ENCODE assay signal across 15 cellular contexts in the genomic region with DNA sequence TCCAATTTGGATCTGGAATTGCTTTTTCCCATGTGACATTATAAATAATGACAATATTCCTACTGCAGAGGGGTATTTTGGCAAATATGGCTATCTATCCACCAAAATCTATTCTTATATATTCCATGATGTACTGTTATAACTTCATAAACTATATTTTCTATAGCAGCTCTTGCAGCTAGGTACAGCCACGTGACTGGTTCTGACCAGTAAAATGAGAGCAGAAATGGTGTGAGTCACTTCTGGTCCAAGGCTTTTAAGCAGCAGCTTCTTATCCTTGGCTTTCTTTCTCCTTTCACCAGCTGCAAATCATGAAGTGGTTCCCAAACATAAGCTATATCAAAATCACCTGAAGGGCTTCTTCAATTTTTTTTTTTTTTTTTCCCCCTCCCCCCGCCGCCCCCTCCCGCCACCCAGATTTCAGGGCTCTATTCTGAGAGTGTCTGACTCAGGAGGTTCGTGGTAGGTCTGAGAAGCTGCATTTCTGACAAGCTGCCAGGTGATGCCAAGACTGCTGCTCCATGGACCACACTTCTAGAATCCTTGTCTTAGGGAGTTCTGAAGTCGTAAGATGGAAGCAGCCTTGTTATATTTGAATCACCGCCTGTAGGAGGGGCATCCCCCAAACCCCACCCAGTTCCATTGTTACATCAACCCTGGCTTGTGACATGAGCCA.
DNase-seq lines count a peak whose midpoint lies in the region; ATAC-seq, FAIRE-seq and TF ChIP-seq lines count a peak whose summit lies in the region.
"Had no signal": no experiment of that assay in that cellular context is flagged by ENCODE, and none has a peak within 500 bp of the region (broad histone marks: within the 10 kb centered on the region; RNA-seq: fewer than 3 reads in every experiment).

No MANE protein-coding gene starts in this region.

- ATAC-seq in SK-N-SH treated with all-trans-retinoic acid at 6 μM for 48 hours (no peak), K562 (peak; percentile 65)
- ATAC-seq: Right ventricle myocardium inferior had no signal

- TF ChIP-seq POLR2A in K562 (conservative IDR thresholded peaks at IDR 0.05), result no peak

- H3K23ac ChIP-seq in mesendoderm (ENCODE audit: low read length), result no peak overlapping the region

- no peaks in the 10 kb centered on the region for H3K79me1 ChIP-seq in mesendoderm (ENCODE audit: low read length)

- H3K18ac ChIP-seq in mesendoderm (ENCODE audit: low read length), result no peak overlapping the region

- TF ChIP-seq EP300 in SK-N-SH (IDR thresholded peaks at IDR 0.05; ENCODE audit: borderline replicate concordance in 1 of 2, low read depth in 1 of 2, low read length in 1 of 2) (no peak), K562 (IDR thresholded peaks at IDR 0.05; ENCODE audit: low read length) (no peak)

- intact Hi-C loops in K562 (cut with micrococcal nuclease), result no loop called here

- no peak overlapping the region for H2BK120ac ChIP-seq in mesendoderm (ENCODE audit: low read depth, low read length)

- H3K4me2 ChIP-seq in SK-N-SH, result no peak overlapping the region
- H3K4me2 ChIP-seq in K562 (ENCODE audit: insufficient read depth, low read length), result no peak overlapping the region
- no peak overlapping the region for H3K4me2 ChIP-seq in mesendoderm (ENCODE audit: low read length)
- H3K4me2 ChIP-seq in osteoblast (ENCODE audit: insufficient read depth, low read length), result no peak overlapping the region

- in situ Hi-C loops in K562 (cut with MboI), result no loop called here

- POLR2A ChIA-PET in SK-N-SH (lab: Yijun Ruan, JAX), result no interaction called here
- POLR2A ChIA-PET in K562 (lab: Yijun Ruan, JAX), result interaction anchor here (1.0 kb wide), 1 partner anchor 7 kb away, joined by 3 read pairs; no protein-coding TSS in a partner anchor

- WGBS in SK-N-SH (ENCODE audit: low lambda C conversion rate), result 8% methylated on average over 7 of the region's 7 CpGs
- 5% methylated on average over 4 of the region's 7 CpGs for WGBS in K562 (ENCODE audit: insufficient coverage, low coverage, missing lambda C conversion rate)
- WGBS in mesendoderm (ENCODE audit: extremely low coverage, insufficient coverage, low lambda C conversion rate), result no CpG with 5 or more reads among the region's 7 CpGs

- H3K27me3 ChIP-seq in SK-N-SH (ENCODE audit: insufficient read depth), result peaks cover 12% of the 10 kb centered on the region; the same call in 1 of the 2 replicates
- H3K27me3 ChIP-seq in K562 (ENCODE audit: control insufficient read depth in 2 of 2, insufficient read depth in 2 of 2, low read length in 2 of 2), result no peaks in the 10 kb centered on the region; a peak in 1 of 5 replicates
- no peaks in the 10 kb centered on the region for H3K27me3 ChIP-seq in mesendoderm (ENCODE audit: insufficient read depth, low read length, poor library complexity)
- no peaks in the 10 kb centered on the region for H3K27me3 ChIP-seq in osteoblast (ENCODE audit: insufficient read depth, low read length)
- H3K27me3 ChIP-seq: BLaER1 treated with 17β-estradiol and CSF1 and Interleukin-3, amounts not matched to agents 10 nM and 100 nM had no signal

- H4K5ac ChIP-seq in mesendoderm (ENCODE audit: low read length), result no peak overlapping the region

- H2AFZ ChIP-seq in SK-N-SH (ENCODE audit: low read depth) (no peak overlapping the region), K562 (ENCODE audit: low read depth, low read length) (no peak overlapping the region), osteoblast (ENCODE audit: low read length) (no peak overlapping the region)

- H3K36me3 ChIP-seq in SK-N-SH (replicated peaks in 1 of 2; ENCODE audit: control insufficient read depth in 1 of 2, insufficient read depth in 2 of 2, low read length in 1 of 2) (no peaks in the 10 kb centered on the region), K562 (ENCODE audit: control insufficient read depth, insufficient read depth, low read length) (no peaks in the 10 kb centered on the region), mesendoderm (ENCODE audit: control insufficient read depth, insufficient read depth, low read length) (no peaks in the 10 kb centered on the region), osteoblast (ENCODE audit: insufficient read depth, low read length) (no peaks in the 10 kb centered on the region)
- H3K36me3 ChIP-seq: HAP-1 had no signal

- no peak overlapping the region for H2AK5ac ChIP-seq in mesendoderm (ENCODE audit: low read length)

- no peaks in the 10 kb centered on the region for H3F3A ChIP-seq in SK-N-SH (replicated peaks; ENCODE audit: insufficient read depth)

- no peak overlapping the region for H2BK15ac ChIP-seq in mesendoderm (replicated peaks; ENCODE audit: low read depth)

- FAIRE-seq in K562 (lab: Jason Lieb, UNC), result no peak

- no peak overlapping the region for H3K56ac ChIP-seq in mesendoderm (ENCODE audit: low read length)

- TF ChIP-seq RAD21 in SK-N-SH (IDR thresholded peaks at IDR 0.05; ENCODE audit: low read length), result no peak
- TF ChIP-seq RAD21 in K562 (CRISPR knock-in tag; conservative IDR thresholded peaks at IDR 0.05 in 1 of 2, IDR thresholded peaks at IDR 0.05 in 1 of 2), result no peak

- DNase-seq in SK-N-SH (no peak), M059J (ENCODE audit: low read depth) (peak; percentile 31), K562 (ENCODE audit: extremely low read depth in 1 of 4, low spot score in 3 of 4) (peak in 2 of 4 experiments; percentile 13 to 15), mesendoderm (peak; percentile 4), osteoblast (ENCODE audit: insufficient read length, low spot score, missing footprints) (no peak), NCI-H446 (lab: John Stamatoyannopoulos, UW) (no peak), NCI-H226 (no peak)
- DNase-seq: 8988T, NCI-H146, NCI-H2081 treated with DMSO at 0.1 percent for 48 hours, NCI-H748 treated with DMSO at 0.1 percent for 48 hours had no signal

- TF ChIP-seq CTCF in SK-N-SH (IDR thresholded peaks at IDR 0.05), result no peak
- no peak for TF ChIP-seq CTCF in K562 (IDR thresholded peaks at IDR 0.05 in 2 of 3, conservative IDR thresholded peaks at IDR 0.05 in 1 of 3; ENCODE audit: insufficient read depth in 2 of 3, low read depth in 1 of 3, low read length in 3 of 3)
- TF ChIP-seq CTCF in osteoblast (IDR thresholded peaks at IDR 0.05; ENCODE audit: extremely low read depth, low read depth, low read length), result no peak

- CTCF ChIA-PET in SK-N-SH (lab: Yijun Ruan, JAX) (interaction anchor here (1.0 kb wide), 1 partner anchor 14 kb away, joined by 4 read pairs; no protein-coding TSS in a partner anchor), K562 (lab: Yijun Ruan, JAX; ENCODE audit: low intra/inter-chr PET ratio) (no interaction called here)

- H2BK5ac ChIP-seq in mesendoderm (ENCODE audit: low read length), result no peak overlapping the region

- no peak overlapping the region for H3K4me3 ChIP-seq in SK-N-SH (ENCODE audit: low read depth in 2 of 2, low read length in 1 of 2)
- no peak overlapping the region for H3K4me3 ChIP-seq in K562
- H3K4me3 ChIP-seq in mesendoderm (ENCODE audit: low read length), result no peak overlapping the region
- H3K4me3 ChIP-seq in osteoblast (ENCODE audit: insufficient read depth, low read length), result no peak overlapping the region
- H3K4me3 ChIP-seq: BLaER1 treated with 17β-estradiol and CSF1 and Interleukin-3, amounts not matched to agents 10 nM and 100 nM; HAP-1 had no signal

- no peak overlapping the region for H3K27ac ChIP-seq in SK-N-SH (ENCODE audit: low read depth in 2 of 2, low read length in 1 of 2)
- H3K27ac ChIP-seq in K562 (ENCODE audit: extremely low read depth, low read depth, low read length), result no peak overlapping the region
- H3K27ac ChIP-seq in mesendoderm (ENCODE audit: low read depth, low read length), result no peak overlapping the region
- no peak overlapping the region for H3K27ac ChIP-seq in osteoblast (ENCODE audit: low read depth, low read length)
- H3K27ac ChIP-seq: BLaER1 treated with 17β-estradiol and CSF1 and Interleukin-3, amounts not matched to agents 10 nM and 100 nM had no signal

- H3K9me1 ChIP-seq in K562 (ENCODE audit: control insufficient read depth, insufficient read depth, low read length), result no peaks in the 10 kb centered on the region

- H3K4ac ChIP-seq in mesendoderm (ENCODE audit: low read depth, low read length), result no peak overlapping the region

- H4K8ac ChIP-seq in mesendoderm (ENCODE audit: low read depth, low read length), result no peak overlapping the region

- no peaks in the 10 kb centered on the region for H3K9me2 ChIP-seq in SK-N-SH

- no peaks in the 10 kb centered on the region for H3K4me1 ChIP-seq in SK-N-SH (ENCODE audit: control insufficient read depth in 1 of 2, insufficient read depth in 2 of 2, low read depth in 1 of 2, low read length in 1 of 2)
- H3K4me1 ChIP-seq in K562 (replicated peaks in 1 of 2; ENCODE audit: control insufficient read depth in 2 of 2, insufficient read depth in 2 of 2, low read length in 2 of 2), result peaks cover 0 to 2% of the 10 kb centered on the region in 2 experiments; a peak in 1 of 5 replicates
- H3K4me1 ChIP-seq in mesendoderm (ENCODE audit: control insufficient read depth, low read depth, low read length), result no peaks in the 10 kb centered on the region
- peaks cover 13% of the 10 kb centered on the region for H3K4me1 ChIP-seq in osteoblast (ENCODE audit: insufficient read depth, low read length)

- H3K9me3 ChIP-seq in SK-N-SH (no peaks in the 10 kb centered on the region), K562 (replicated peaks; ENCODE audit: control insufficient read depth, insufficient read depth, low read depth, low read length) (no peaks in the 10 kb centered on the region), osteoblast (ENCODE audit: low read depth, low read length) (no peaks in the 10 kb centered on the region)
- H3K9me3 ChIP-seq: BLaER1 treated with 17β-estradiol and CSF1 and Interleukin-3, amounts not matched to agents 10 nM and 100 nM had no signal

- H3K79me2 ChIP-seq in SK-N-SH (ENCODE audit: insufficient read depth) (no peaks in the 10 kb centered on the region), K562 (ENCODE audit: control insufficient read depth, insufficient read depth, low read length) (no peaks in the 10 kb centered on the region), mesendoderm (ENCODE audit: control insufficient read depth, insufficient read depth, low read length) (no peaks in the 10 kb centered on the region), osteoblast (ENCODE audit: insufficient read depth, low read length) (no peaks in the 10 kb centered on the region)

- BruUV-seq in K562 (replicated peaks; lab: Mats Ljungman, UMichigan), result no TSS peak

- H3K9ac ChIP-seq in SK-N-SH, result no peak overlapping the region
- no peak overlapping the region for H3K9ac ChIP-seq in K562 (ENCODE audit: insufficient read depth in 1 of 2, low read depth in 2 of 2, low read length in 2 of 2)
- no peak overlapping the region for H3K9ac ChIP-seq in mesendoderm (ENCODE audit: low read length)

- H4K20me1 ChIP-seq in SK-N-SH (ENCODE audit: insufficient read depth) (no peaks in the 10 kb centered on the region), K562 (replicated peaks; ENCODE audit: control insufficient read depth, insufficient read depth, low read length) (no peaks in the 10 kb centered on the region), osteoblast (ENCODE audit: insufficient read depth, low read length) (no peaks in the 10 kb centered on the region)
- H4K20me1 ChIP-seq: BLaER1 treated with 17β-estradiol and CSF1 and Interleukin-3, amounts not matched to agents 10 nM and 100 nM had no signal

TF ChIP-seq in SK-N-SH treated with all-trans-retinoic acid at 6 μM for 48 hours, 23 proteins besides CTCF, POLR2A, EP300 and RAD21 (continues in another document):
- TF ChIP-seq ZNF565 (CRISPR knock-in tag; conservative IDR thresholded peaks at IDR 0.05; ENCODE audit: low read depth), result no peak

TF ChIP-seq in K562, 482 proteins besides CTCF, POLR2A, EP300 and RAD21 (continues in another document):
- no peak for TF ChIP-seq MCM3 (IDR thresholded peaks at IDR 0.05)

Comparison
In these comparisons a context has a peak if more than half of its experiments do, and no peak if none do; other contexts are left out.
1. DNase-seq: peak in M059J (single experiment) and mesendoderm (single experiment); none in SK-N-SH (single experiment), osteoblast (single experiment), NCI-H446 (0 of 2) and NCI-H226 (single experiment).